Comparison of ENCODE assay signal across 13 cellular contexts in the genomic region with DNA sequence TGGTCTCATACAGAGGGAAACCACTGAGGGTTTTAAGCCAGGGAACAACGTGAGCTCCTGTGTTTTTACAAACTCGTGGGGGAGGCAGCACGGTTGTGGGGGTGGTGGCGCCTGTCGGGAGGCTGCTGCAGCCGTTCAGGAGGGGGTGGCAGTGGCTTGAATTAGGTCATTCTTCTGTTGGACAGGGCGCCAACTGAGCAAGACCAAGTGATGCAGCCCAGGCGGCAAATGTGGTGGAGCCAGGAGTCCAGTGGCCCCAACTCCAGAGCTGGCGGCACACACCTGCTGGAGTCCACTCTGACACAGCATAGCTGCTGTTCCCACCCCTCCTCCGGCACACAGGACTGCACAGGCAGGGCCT.
"Had no signal": no experiment of that assay in that cellular context is flagged by ENCODE, and none has a peak within 500 bp of the region (broad histone marks: within the 10 kb centered on the region; RNA-seq: fewer than 3 reads in every experiment).

No MANE protein-coding gene starts in this region.

- ATAC-seq: activated CD4-positive, CD25-positive, alpha-beta regulatory T cell treated with anti-CD3 and anti-CD28 coated beads, Interleukin-2, amount 50 U/mL, for 24 hours; activated CD8-positive, alpha-beta memory T cell treated with anti-CD3 and anti-CD28 coated beads, Interleukin-2, amount 10 ng/mL, durations not matched to agents 7 days and 5 days; stimulated activated effector memory CD8-positive, alpha-beta T cell treated with anti-CD3 and anti-CD28 coated beads, Interleukin-12 subunit alpha, Interleukin-12 subunit beta, amount 100 ng/mL, for 72 hours; T-helper 17 cell had no signal

- H3K27ac ChIP-seq: left lung, prostate gland had no signal

- H3K4me3 ChIP-seq: left lung, prostate gland, upper lobe of left lung had no signal

- H3K9me3 ChIP-seq: prostate gland, upper lobe of left lung had no signal

- H3K27me3 ChIP-seq: left lung, upper lobe of left lung had no signal

- H3K4me1 ChIP-seq: prostate gland had no signal

- H3K36me3 ChIP-seq: left lung, prostate gland had no signal

- DNase-seq: activated CD4-positive, alpha-beta T cell treated with anti-CD3 and anti-CD28 coated beads, Interleukin-2, amount 50 U/mL, for 4 hours; activated CD8-positive, alpha-beta memory T cell treated with anti-CD3 and anti-CD28 coated beads, Interleukin-2, amount 10 ng/mL, durations not matched to agents 7 days and 5 days; activated effector memory CD4-positive, alpha-beta T cell treated with Interleukin-2 at 50 U/mL for 16 hours; activated T-cell treated with anti-CD3 and anti-CD28 coated beads, Interleukin-2, amount 50 U/mL, for 24 hours; endodermal cell; erythroblast; immature natural killer cell; left lung; T-helper 17 cell had no signal
